In genomic region chr1:56255516-56256181, GRCh38 we compare ENCODE assay signal across 11 cellular contexts.
A peak's percentile ranks its signal among the peaks of the same experiment; 100 is the strongest.
DNase-seq lines count a peak whose midpoint lies in the region; TF ChIP-seq lines count a peak whose summit lies in the region.
"Had no signal": no experiment of that assay in that cellular context is flagged by ENCODE, and none has a peak within 500 bp of the region (broad histone marks: within the 10 kb centered on the region; RNA-seq: fewer than 3 reads in every experiment).

No MANE protein-coding gene starts in this region.

- no peak for TF ChIP-seq POLR2A in ovary (IDR thresholded peaks at IDR 0.05)

- DNase-seq in AG04450 (ENCODE audit: low read depth, low spot score) (peak; percentile 51), NCI-H69 (lab: John Stamatoyannopoulos, UW) (peak; percentile 1), fibroblast of villous mesenchyme (ENCODE audit: low read depth) (peak; percentile 83), ovary (peak; percentile 47 to 86 (median 68)), foreskin melanocyte (no peak), NCI-H1105 treated with DMSO at 0.1 percent for 48 hours (lab: John Stamatoyannopoulos, UW) (no peak)
- no peak for DNase-seq in activated CD8-positive, alpha-beta memory T cell treated with anti-CD3 and anti-CD28 coated beads, Interleukin-2, amount 50 U/mL, for 4 hours
- DNase-seq in NK-92 treated with Interleukin-12 subunit alpha and Interleukin-12 subunit beta, amount 100 ng/mL, for 24 hours (lab: John Stamatoyannopoulos, UW): no peak
- DNase-seq: activated CD8-positive, alpha-beta T cell treated with anti-CD3 and anti-CD28 coated beads for 36 hours; MM.1S; stimulated activated naive CD4-positive, alpha-beta T cell treated with Interleukin-2 at 50 U/mL for 16 hours had no signal

- H3K27me3 ChIP-seq in AG04450 (ENCODE audit: control insufficient read depth, insufficient read depth, low read length): no peaks in the 10 kb centered on the region
- H3K27me3 ChIP-seq in ovary: no peaks in the 10 kb centered on the region

- CTCF ChIA-PET in AG04450 (lab: Charles Lee): no interaction called here

- POLR2A ChIA-PET in AG04450 (lab: Yijun Ruan, JAX): no interaction called here

- no peaks in the 10 kb centered on the region for H3K4me1 ChIP-seq in ovary (ENCODE audit: insufficient read depth)

- H3K27ac ChIP-seq in AG04450 (ENCODE audit: low read depth, low read length) (peak overlapping the region; percentile 63), ovary (peak overlapping the region in 1 of 2 donors; percentile 25)

- 36 to 48% (median 46%) methylated on average over 5 of the region's 5 CpGs for WGBS in ovary, 3 donors

- no peak for TF ChIP-seq CTCF in AG04450 (IDR thresholded peaks at IDR 0.05; ENCODE audit: low read depth, low read length)
- no peak for TF ChIP-seq CTCF in fibroblast of villous mesenchyme (IDR thresholded peaks at IDR 0.05; ENCODE audit: insufficient read depth, low read depth, low read length)
- no peak for TF ChIP-seq CTCF in ovary (IDR thresholded peaks at IDR 0.05)

- intact Hi-C loops in ovary (cut with DNase I): no loop called here

- H3K36me3 ChIP-seq in ovary: no peaks in the 10 kb centered on the region

- H3K9me3 ChIP-seq in AG04450 (ENCODE audit: control insufficient read depth, insufficient read depth, low read length) (peaks cover 4% of the 10 kb centered on the region; the same call in 1 of the 2 replicates), ovary (no peaks in the 10 kb centered on the region)

- TF ChIP-seq EP300 in ovary (IDR thresholded peaks at IDR 0.05): peak; percentile 73

- no peak overlapping the region for H3K4me3 ChIP-seq in AG04450 (ENCODE audit: low read depth, low read length)
- H3K4me3 ChIP-seq in fibroblast of villous mesenchyme (ENCODE audit: low read depth, low read length): no peak overlapping the region
- H3K4me3 ChIP-seq in ovary: no peak overlapping the region

Comparison
In these comparisons a context has a peak if more than half of its experiments do, and no peak if none do; other contexts are left out.
1. DNase-seq: peak in AG04450 (single experiment), NCI-H69 (single experiment), fibroblast of villous mesenchyme (single experiment) and ovary (5 of 5); none in foreskin melanocyte (single experiment), activated CD8-positive, alpha-beta memory T cell treated with anti-CD3 and anti-CD28 coated beads, Interleukin-2, amount 50 U/mL, for 4 hours (single experiment), NCI-H1105 treated with DMSO at 0.1 percent for 48 hours (single experiment) and NK-92 treated with Interleukin-12 subunit alpha and Interleukin-12 subunit beta, amount 100 ng/mL, for 24 hours (single experiment).